In genomic region chr16:13920510-13920818, GRCh38 we compare ENCODE assay signal across 8 cellular contexts. TPM values are rescaled to one million over a fixed set of nuclear protein-coding genes. Genes with fewer than 3 reads are reported as not detected.
DNase-seq lines count a peak whose midpoint lies in the region; ATAC-seq, FAIRE-seq and TF ChIP-seq lines count a peak whose summit lies in the region.

No MANE protein-coding gene starts in this region.

- H3K27ac ChIP-seq in A673 (ENCODE audit: low read depth, low read length, poor library complexity, severe bottlenecking): peak overlapping the region; percentile 87
- H3K27ac ChIP-seq in mucosa of rectum (ENCODE audit: low read depth in 2 of 2, low read length in 2 of 2): peak overlapping the region in 1 of 2 donors; percentile 67

- intact Hi-C loops in A673 (cut with micrococcal nuclease; ENCODE audit: unreplicated experiment): loop anchor here (2.0 to 10.0 kb wide), 3 partner anchors 324 to 608 kb away; no protein-coding TSS in a partner anchor

- no peak for FAIRE-seq in bronchial epithelial cell (lab: Jason Lieb, UNC)

- CTCF ChIA-PET in A673 (lab: Charles Lee): interaction anchor here (0.8 to 1.4 kb wide), 4 partner anchors 10 to 93 kb away, joined by 3 to 5 read pairs (median 4); no protein-coding TSS in a partner anchor

- H3K9me3 ChIP-seq in A673 (ENCODE audit: low read depth, low read length, poor library complexity, severe bottlenecking): no peaks in the 10 kb centered on the region
- no peaks in the 10 kb centered on the region for H3K9me3 ChIP-seq in mucosa of rectum (ENCODE audit: control insufficient read depth in 2 of 2, low read length in 2 of 2)

- H3K4me3 ChIP-seq in A673 (ENCODE audit: low read depth, low read length, poor library complexity, severe bottlenecking) (peak overlapping the region; percentile 95), bronchial epithelial cell (ENCODE audit: low read depth, low read length) (peak overlapping the region; percentile 80), mucosa of rectum (ENCODE audit: low read length in 2 of 2) (peak overlapping the region; percentile 94)

- H3K36me3 ChIP-seq in A673 (ENCODE audit: insufficient read depth, low read length, poor library complexity, severe bottlenecking): peaks cover 13% of the 10 kb centered on the region
- peaks cover 2% of the 10 kb centered on the region for H3K36me3 ChIP-seq in bronchial epithelial cell (ENCODE audit: control insufficient read depth, insufficient read depth, low read length)
- peaks cover 0 to 6% of the 10 kb centered on the region in 2 donors for H3K36me3 ChIP-seq in mucosa of rectum (ENCODE audit: control insufficient read depth in 2 of 2, insufficient read depth in 2 of 2, low read length in 2 of 2)

- POLR2A ChIA-PET in A673 (lab: Charles Lee; ENCODE audit: low non-redundant PET): interaction anchor here (0.7 kb wide), 1 partner anchor 13 kb away, joined by 3 read pairs; no protein-coding TSS in a partner anchor

- H3K27me3 ChIP-seq in A673 (replicated peaks; ENCODE audit: insufficient read depth, low read depth, low read length, poor library complexity) (no peaks in the 10 kb centered on the region), bronchial epithelial cell (ENCODE audit: control insufficient read depth, insufficient read depth, low read length) (no peaks in the 10 kb centered on the region), mucosa of rectum (ENCODE audit: control insufficient read depth in 2 of 2, insufficient read depth in 2 of 2, low read length in 2 of 2) (no peaks in the 10 kb centered on the region)

- ATAC-seq in HG03460 (IDR thresholded peaks at IDR 0.05; ENCODE audit: unreplicated experiment) (peak; percentile 2), GM21576 (IDR thresholded peaks at IDR 0.05; ENCODE audit: unreplicated experiment) (no peak), HG03135 (IDR thresholded peaks at IDR 0.05; ENCODE audit: unreplicated experiment) (no peak)

- no peak for TF ChIP-seq CTCF in A673 (conservative IDR thresholded peaks at IDR 0.05; ENCODE audit: low read depth, low read length)
- TF ChIP-seq CTCF in bronchial epithelial cell (IDR thresholded peaks at IDR 0.05; ENCODE audit: insufficient read depth, low read length, severe bottlenecking): no peak

- DNase-seq in A673 (ENCODE audit: low spot score) (no peak), bronchial epithelial cell (ENCODE audit: low read depth) (no peak), NCI-H1092 treated with DMSO at 0.1 percent for 48 hours (lab: John Stamatoyannopoulos, UW) (no peak), NCI-H2196 treated with DMSO at 0.1 percent for 48 hours (lab: John Stamatoyannopoulos, UW; ENCODE audit: unreplicated experiment) (no peak)

- H3K9ac ChIP-seq in mucosa of rectum (ENCODE audit: low read depth in 1 of 2, low read length in 2 of 2): peak overlapping the region; percentile 96 to 97

- BruUV-seq in A673 (replicated peaks; lab: Mats Ljungman, UMichigan): no TSS peak

- H3K4me1 ChIP-seq in A673 (ENCODE audit: insufficient read depth, low read length, poor library complexity, severe bottlenecking) (peaks cover 7% of the 10 kb centered on the region), mucosa of rectum (ENCODE audit: control insufficient read depth in 2 of 2, insufficient read depth in 2 of 2, low read length in 2 of 2) (peaks cover 9 to 15% of the 10 kb centered on the region in 2 donors)

RNA-seq across cellular contexts. Expression of gene ERCC4, which starts 0.5 kb away (rescaled TPM):
- total RNA-seq in A673 (2021) (18.5 and 18.8 TPM in 2 replicates), bronchial epithelial cell (3.9 and 5.5 TPM in 2 replicates)
